In genomic region chr12:88570103-88570502, GRCh38 we compare ENCODE assay signal across 21 cellular contexts. TPM values are rescaled to one million over a fixed set of nuclear protein-coding genes. Genes with fewer than 3 reads are reported as not detected.
DNase-seq lines count a peak whose midpoint lies in the region; FAIRE-seq and TF ChIP-seq lines count a peak whose summit lies in the region.
"Had no signal": no experiment of that assay in that cellular context is flagged by ENCODE, and none has a peak within 500 bp of the region (broad histone marks: within the 10 kb centered on the region; RNA-seq: fewer than 3 reads in every experiment).

No MANE protein-coding gene starts in this region.

- no peaks in the 10 kb centered on the region for H3K9me3 ChIP-seq in hepatocyte (ENCODE audit: low read depth)
- H3K9me3 ChIP-seq: BLaER1 treated with 17β-estradiol and CSF1 and Interleukin-3, amounts not matched to agents 10 nM and 100 nM; right atrium auricular region; thoracic aorta had no signal

- H3K4me3 Mint-ChIP-seq in HFFc6 = no peak overlapping the region
- H3K4me3 Mint-ChIP-seq: dendritic cell treated with granulocyte-macrophage colony-stimulating factor and Interleukin-4, amounts not matched to agents 40 ng/mL and 50 ng/mL, for 4 days had no signal

- peaks cover 32% of the 10 kb centered on the region for H3K4me1 ChIP-seq in hepatocyte (ENCODE audit: insufficient read depth)
- H3K4me1 ChIP-seq: BLaER1 treated with 17β-estradiol and CSF1 and Interleukin-3, amounts not matched to agents 10 nM and 100 nM had no signal

- no peaks in the 10 kb centered on the region; the same call in 1 of the 2 replicates for H3K36me3 Mint-ChIP-seq in HFFc6 (ENCODE audit: low read depth)

- peaks cover 2% of the 10 kb centered on the region for H3K36me3 ChIP-seq in bronchial epithelial cell (ENCODE audit: control insufficient read depth, insufficient read depth, low read length)
- H3K36me3 ChIP-seq in hepatocyte (replicated peaks; ENCODE audit: insufficient read depth, low read depth) = no peaks in the 10 kb centered on the region
- H3K36me3 ChIP-seq: BLaER1 treated with 17β-estradiol and CSF1 and Interleukin-3, amounts not matched to agents 10 nM and 100 nM; right atrium auricular region; thoracic aorta; WERI-Rb-1 had no signal

- H4K20me1 ChIP-seq in hepatocyte (ENCODE audit: insufficient read depth, poor library complexity, severe bottlenecking) = no peaks in the 10 kb centered on the region
- H4K20me1 ChIP-seq: BLaER1 treated with 17β-estradiol and CSF1 and Interleukin-3, amounts not matched to agents 10 nM and 100 nM had no signal

- no peaks in the 10 kb centered on the region for H3K9me2 ChIP-seq in hepatocyte (replicated peaks; ENCODE audit: insufficient read depth)

- no peaks in the 10 kb centered on the region for H3K9me3 Mint-ChIP-seq in HFFc6
- H3K9me3 Mint-ChIP-seq: dendritic cell treated with granulocyte-macrophage colony-stimulating factor and Interleukin-4, amounts not matched to agents 40 ng/mL and 50 ng/mL, for 4 days had no signal

- no peak overlapping the region for H2AFZ ChIP-seq in hepatocyte

- no peak for FAIRE-seq in bronchial epithelial cell (lab: Jason Lieb, UNC)
- FAIRE-seq: GM12878, HepG2 had no signal

- H3K27ac ChIP-seq in hepatocyte = no peak overlapping the region
- H3K27ac ChIP-seq: BLaER1 treated with 17β-estradiol and CSF1 and Interleukin-3, amounts not matched to agents 10 nM and 100 nM; right atrium auricular region; thoracic aorta; WERI-Rb-1 had no signal

- 0 out of 2 replicates have a peak overlapping the region, but pooled peaks have one; percentile 38 for H3K27ac Mint-ChIP-seq in HFFc6
- H3K27ac Mint-ChIP-seq: dendritic cell treated with granulocyte-macrophage colony-stimulating factor and Interleukin-4, amounts not matched to agents 40 ng/mL and 50 ng/mL, for 4 days had no signal

- peaks cover 2% of the 10 kb centered on the region; the same call in 1 of the 2 replicates for H3K27me3 Mint-ChIP-seq in HFFc6 (ENCODE audit: insufficient read depth)

- H3K4me1 Mint-ChIP-seq in HFFc6 (ENCODE audit: low read depth) = peaks cover 92% of the 10 kb centered on the region

- TF ChIP-seq CTCF in HFFc6 (IDR thresholded peaks at IDR 0.05) = no peak
- TF ChIP-seq CTCF in bronchial epithelial cell (IDR thresholded peaks at IDR 0.05; ENCODE audit: insufficient read depth, low read length, severe bottlenecking) = no peak
- no peak for TF ChIP-seq CTCF in hepatocyte (IDR thresholded peaks at IDR 0.05; ENCODE audit: poor library complexity)

- no peak overlapping the region for H3K4me2 ChIP-seq in hepatocyte
- H3K4me2 ChIP-seq: BLaER1 treated with 17β-estradiol and CSF1 and Interleukin-3, amounts not matched to agents 10 nM and 100 nM had no signal

- H3K79me2 ChIP-seq in hepatocyte = peaks cover 71% of the 10 kb centered on the region

- 24% methylated on average over 1 of the region's 1 CpG for WGBS in hepatocyte (ENCODE audit: low lambda C conversion rate, missing lambda C conversion rate)

- DNase-seq in HFFc6 = no peak
- peak; percentile 59 for DNase-seq in bronchial epithelial cell (ENCODE audit: low read depth)
- peak; percentile 86 for DNase-seq in islet precursor cell
- DNase-seq in LoVo (ENCODE audit: low spot score) = no peak
- no peak for DNase-seq in cerebellum (ENCODE audit: low spot score)
- no peak for DNase-seq in COR-L47 (lab: John Stamatoyannopoulos, UW)
- no peak for DNase-seq in hepatocyte (ENCODE audit: low spot score)
- DNase-seq: aorta; DMS79 treated with DMSO at 0.1 percent for 48 hours; NCI-H2081 treated with DMSO at 0.1 percent for 48 hours; NCI-H526; PC-3; stimulated activated CD4-positive, alpha-beta T cell treated with anti-CD3 and anti-CD28 coated beads, Interleukin-1b, Interleukin-23, amount 100 ng/mL, for 48 hours; WERI-Rb-1 had no signal

- H3K27me3 ChIP-seq in bronchial epithelial cell (ENCODE audit: control insufficient read depth, insufficient read depth, low read length) = no peaks in the 10 kb centered on the region
- no peaks in the 10 kb centered on the region for H3K27me3 ChIP-seq in hepatocyte
- H3K27me3 ChIP-seq: BLaER1 treated with 17β-estradiol and CSF1 and Interleukin-3, amounts not matched to agents 10 nM and 100 nM; right atrium auricular region had no signal

- H3K4me3 ChIP-seq in bronchial epithelial cell (ENCODE audit: low read depth, low read length) = no peak overlapping the region
- no peak overlapping the region for H3K4me3 ChIP-seq in hepatocyte
- H3K4me3 ChIP-seq: BLaER1 treated with 17β-estradiol and CSF1 and Interleukin-3, amounts not matched to agents 10 nM and 100 nM; GM12878; lung; right atrium auricular region; thoracic aorta had no signal

RNA-seq across cellular contexts. Expression of gene KITLG, which starts 10.2 kb away (rescaled TPM):
- 10 to 100 TPM; 44.4 to 91.2 (median 74.2) TPM for total RNA-seq in HFFc6 (2021; fragmentation: NEBNext Ultra II Directional; extraction: Animal tissue kit (Norgen Biotek cat#: 25700))
- 18.2 and 22.4 TPM in 2 replicates for total RNA-seq in bronchial epithelial cell
- total RNA-seq in cerebellum = 213 TPM
- total RNA-seq in hepatocyte = 28.6 and 30.4 TPM in 2 replicates
- 3.1 and 4.3 TPM in 2 replicates for polyA plus RNA-seq in hepatocyte

Comparison
In these comparisons a context has a peak if more than half of its experiments do, and no peak if none do; other contexts are left out.
1. DNase-seq: peak in bronchial epithelial cell (single experiment) and islet precursor cell (single experiment); none in HFFc6 (single experiment), LoVo (single experiment), cerebellum (single experiment), COR-L47 (single experiment) and hepatocyte (single experiment).